In the genomic region with DNA sequence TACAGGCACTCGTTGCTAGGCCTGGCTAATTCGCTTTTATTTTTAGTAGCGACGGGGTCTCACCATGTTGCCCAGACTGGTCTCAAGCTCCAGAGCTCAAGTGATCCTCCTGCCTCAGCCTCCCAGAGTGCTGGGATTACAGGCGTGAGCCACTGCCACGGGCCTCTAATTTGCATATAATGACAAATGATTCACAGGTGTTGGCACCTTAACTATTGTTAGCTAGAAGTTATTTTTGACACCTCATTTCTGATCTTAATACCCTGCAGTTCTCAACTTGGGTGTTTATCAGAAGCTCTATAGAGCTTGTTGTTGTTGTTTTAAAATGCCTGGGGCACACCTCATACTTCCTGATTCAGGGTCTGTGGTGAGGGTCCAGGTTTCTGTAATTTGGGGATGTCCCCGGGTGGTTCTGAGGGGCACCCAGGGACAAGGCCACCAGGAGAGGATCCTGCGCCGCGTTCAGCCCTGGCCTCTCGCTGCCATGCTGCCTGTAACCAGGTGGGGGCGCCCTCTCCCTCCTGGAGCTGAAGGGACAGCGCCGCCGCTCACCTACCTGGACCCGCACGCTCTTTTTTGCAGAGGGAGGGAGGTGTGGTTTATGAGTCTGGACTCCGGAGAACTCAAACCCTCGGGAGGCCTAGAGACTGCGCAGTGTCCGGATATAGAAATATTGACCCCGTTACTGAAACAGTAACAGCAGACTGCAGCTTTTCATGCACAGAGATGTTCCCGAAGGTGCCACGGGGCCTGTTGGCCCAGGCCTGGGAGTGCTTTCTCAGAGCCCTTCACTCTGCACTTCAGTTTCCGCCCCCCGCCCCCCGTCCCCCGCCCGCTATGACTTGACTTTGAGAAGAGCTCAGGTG, we compare ENCODE assay signal across 8 cellular contexts. TPM values are rescaled to one million over a fixed set of nuclear protein-coding genes. Genes with fewer than 3 reads are reported as not detected.
A peak's percentile ranks its signal among the peaks of the same experiment; 100 is the strongest.
DNase-seq lines count a peak whose midpoint lies in the region; ATAC-seq and TF ChIP-seq lines count a peak whose summit lies in the region.

No MANE protein-coding gene starts in this region.

- intact Hi-C loops in Right ventricle myocardium superior (cut with DNase I) = loop anchor here (2.0 to 10.0 kb wide), 2 partner anchors 132 to 246 kb away; partner anchors contain the start of gene LPGAT1

- no peak overlapping the region for H3K27ac Mint-ChIP-seq in activated naive CD4-positive, alpha-beta T cell treated with anti-CD3 and anti-CD28 coated beads, Interleukin-2, amount 50 U/mL, for 72 hours
- H3K27ac Mint-ChIP-seq in type B pancreatic cell = no peak overlapping the region

- H4K20me1 ChIP-seq in Karpas-422 (ENCODE audit: insufficient read depth, low read depth, low read length) (peaks cover 11% of the 10 kb centered on the region; the same call in 1 of the 2 replicates), SK-N-SH (ENCODE audit: insufficient read depth) (no peaks in the 10 kb centered on the region)

- H3K4me1 ChIP-seq in Karpas-422 (ENCODE audit: low read length) = peaks cover 25% of the 10 kb centered on the region
- H3K4me1 ChIP-seq in SK-N-SH (ENCODE audit: control insufficient read depth in 1 of 2, insufficient read depth in 2 of 2, low read depth in 1 of 2, low read length in 1 of 2) = no peaks in the 10 kb centered on the region

- peak overlapping the region; percentile 65 for H3K4me2 ChIP-seq in Karpas-422 (ENCODE audit: low read depth, low read length, poor library complexity, severe bottlenecking)
- H3K4me2 ChIP-seq in SK-N-SH = no peak overlapping the region

- H3K27me3 Mint-ChIP-seq in type B pancreatic cell = peaks cover 8% of the 10 kb centered on the region

- WGBS in SK-N-SH (ENCODE audit: low lambda C conversion rate) = 43% methylated on average over 20 of the region's 29 CpGs

- TF ChIP-seq RAD21 in SK-N-SH (IDR thresholded peaks at IDR 0.05; ENCODE audit: low read length) = peak; percentile 89

- DNase-seq in DMS53 (lab: John Stamatoyannopoulos, UW) = peak; percentile 97
- peak; percentile 90 for DNase-seq in Karpas-422
- DNase-seq in SK-N-SH = peak; percentile 86
- DNase-seq in activated naive CD4-positive, alpha-beta T cell treated with anti-CD3 and anti-CD28 coated beads, Interleukin-2, amount 50 U/mL, for 72 hours (ENCODE audit: low spot score in 2 of 2) = peak; percentile 80 to 95
- DNase-seq in Right ventricle myocardium superior = peak; percentile 89
- DNase-seq in pons (ENCODE audit: low spot score) = peak; percentile 78
- DNase-seq in type B pancreatic cell (ENCODE audit: extremely low spot score, unreplicated experiment) = peak; percentile 82

- no peaks in the 10 kb centered on the region for H3K79me2 ChIP-seq in Karpas-422 (ENCODE audit: low read length)
- no peaks in the 10 kb centered on the region for H3K79me2 ChIP-seq in SK-N-SH (ENCODE audit: insufficient read depth)

- H3K9me3 ChIP-seq in Karpas-422 (ENCODE audit: low read length) (no peaks in the 10 kb centered on the region), SK-N-SH (no peaks in the 10 kb centered on the region)

- ATAC-seq in GM21737 (IDR thresholded peaks at IDR 0.05; ENCODE audit: unreplicated experiment) (peak; percentile 48), Right ventricle myocardium superior (ENCODE audit: poor library complexity) (peak; percentile 97)
- peak; percentile 95 to 96 for ATAC-seq in activated naive CD4-positive, alpha-beta T cell treated with anti-CD3 and anti-CD28 coated beads, Interleukin-2, amount 50 U/mL, for 72 hours

- H3K9me2 ChIP-seq in Karpas-422 (replicated peaks; ENCODE audit: insufficient read depth, low read length) (no peaks in the 10 kb centered on the region), SK-N-SH (no peaks in the 10 kb centered on the region)

- POLR2A ChIA-PET in SK-N-SH (lab: Yijun Ruan, JAX) = no interaction called here

- H3K4me3 ChIP-seq in Karpas-422 (ENCODE audit: low read length) = peak overlapping the region; percentile 47; the same call in 1 of the 2 replicates
- H3K4me3 ChIP-seq in SK-N-SH (ENCODE audit: low read depth in 2 of 2, low read length in 1 of 2) = no peak overlapping the region; a peak in 1 of 4 replicates

- no peak for TF ChIP-seq EP300 in SK-N-SH (IDR thresholded peaks at IDR 0.05; ENCODE audit: borderline replicate concordance in 1 of 2, low read depth in 1 of 2, low read length in 1 of 2)

- CTCF ChIA-PET in SK-N-SH (lab: Yijun Ruan, JAX) = interaction anchor here (0.6 to 5.0 kb wide), 73 partner anchors 8 to 841 kb away, joined by 3 to 73 read pairs (median 4); partner anchors contain the start of genes DTL and INTS7

- H3K36me3 ChIP-seq in Karpas-422 (ENCODE audit: insufficient read depth, low read length) = no peaks in the 10 kb centered on the region
- no peaks in the 10 kb centered on the region for H3K36me3 ChIP-seq in SK-N-SH (replicated peaks in 1 of 2; ENCODE audit: control insufficient read depth in 1 of 2, insufficient read depth in 2 of 2, low read length in 1 of 2)

- H3K9ac ChIP-seq in Karpas-422 (ENCODE audit: low read length) = no peak overlapping the region
- no peak overlapping the region for H3K9ac ChIP-seq in SK-N-SH

- TF ChIP-seq CTCF in SK-N-SH (IDR thresholded peaks at IDR 0.05) = peak; percentile 95
- peak; percentile 97 for TF ChIP-seq CTCF in type B pancreatic cell (conservative IDR thresholded peaks at IDR 0.05)

- peak overlapping the region; percentile 52 for H3K4me3 Mint-ChIP-seq in type B pancreatic cell

- H3K36me3 Mint-ChIP-seq in activated naive CD4-positive, alpha-beta T cell treated with anti-CD3 and anti-CD28 coated beads, Interleukin-2, amount 50 U/mL, for 72 hours = no peaks in the 10 kb centered on the region
- H3K36me3 Mint-ChIP-seq in type B pancreatic cell = no peaks in the 10 kb centered on the region

- H2AFZ ChIP-seq in Karpas-422 (ENCODE audit: low read length) (no peak overlapping the region), SK-N-SH (ENCODE audit: low read depth) (0 out of 2 replicates have a peak overlapping the region, but pooled peaks have one; percentile 57)

- H3K27me3 ChIP-seq in Karpas-422 (ENCODE audit: low read length) (no peaks in the 10 kb centered on the region), SK-N-SH (ENCODE audit: insufficient read depth) (no peaks in the 10 kb centered on the region)

- H3F3A ChIP-seq in SK-N-SH (replicated peaks; ENCODE audit: insufficient read depth) = no peaks in the 10 kb centered on the region

- no peaks in the 10 kb centered on the region for H3K9me3 Mint-ChIP-seq in activated naive CD4-positive, alpha-beta T cell treated with anti-CD3 and anti-CD28 coated beads, Interleukin-2, amount 50 U/mL, for 72 hours
- no peaks in the 10 kb centered on the region for H3K9me3 Mint-ChIP-seq in type B pancreatic cell

- peaks cover 5% of the 10 kb centered on the region for H3K4me1 Mint-ChIP-seq in type B pancreatic cell (ENCODE audit: unreplicated experiment)

- H3K27ac ChIP-seq in Karpas-422 (ENCODE audit: low read length) (no peak overlapping the region), SK-N-SH (ENCODE audit: low read depth in 2 of 2, low read length in 1 of 2) (no peak overlapping the region)

TF ChIP-seq in SK-N-SH, 30 proteins besides CTCF, POLR2A, EP300 and RAD21:
- peak; percentile 87 for TF ChIP-seq SMC3 (IDR thresholded peaks at IDR 0.05; ENCODE audit: low read depth, low read length)
- TF ChIP-seq CHD2 (IDR thresholded peaks at IDR 0.05; ENCODE audit: low read length, partially characterized antibody) = peak; percentile 25
- TF ChIP-seq, protein P1, sequence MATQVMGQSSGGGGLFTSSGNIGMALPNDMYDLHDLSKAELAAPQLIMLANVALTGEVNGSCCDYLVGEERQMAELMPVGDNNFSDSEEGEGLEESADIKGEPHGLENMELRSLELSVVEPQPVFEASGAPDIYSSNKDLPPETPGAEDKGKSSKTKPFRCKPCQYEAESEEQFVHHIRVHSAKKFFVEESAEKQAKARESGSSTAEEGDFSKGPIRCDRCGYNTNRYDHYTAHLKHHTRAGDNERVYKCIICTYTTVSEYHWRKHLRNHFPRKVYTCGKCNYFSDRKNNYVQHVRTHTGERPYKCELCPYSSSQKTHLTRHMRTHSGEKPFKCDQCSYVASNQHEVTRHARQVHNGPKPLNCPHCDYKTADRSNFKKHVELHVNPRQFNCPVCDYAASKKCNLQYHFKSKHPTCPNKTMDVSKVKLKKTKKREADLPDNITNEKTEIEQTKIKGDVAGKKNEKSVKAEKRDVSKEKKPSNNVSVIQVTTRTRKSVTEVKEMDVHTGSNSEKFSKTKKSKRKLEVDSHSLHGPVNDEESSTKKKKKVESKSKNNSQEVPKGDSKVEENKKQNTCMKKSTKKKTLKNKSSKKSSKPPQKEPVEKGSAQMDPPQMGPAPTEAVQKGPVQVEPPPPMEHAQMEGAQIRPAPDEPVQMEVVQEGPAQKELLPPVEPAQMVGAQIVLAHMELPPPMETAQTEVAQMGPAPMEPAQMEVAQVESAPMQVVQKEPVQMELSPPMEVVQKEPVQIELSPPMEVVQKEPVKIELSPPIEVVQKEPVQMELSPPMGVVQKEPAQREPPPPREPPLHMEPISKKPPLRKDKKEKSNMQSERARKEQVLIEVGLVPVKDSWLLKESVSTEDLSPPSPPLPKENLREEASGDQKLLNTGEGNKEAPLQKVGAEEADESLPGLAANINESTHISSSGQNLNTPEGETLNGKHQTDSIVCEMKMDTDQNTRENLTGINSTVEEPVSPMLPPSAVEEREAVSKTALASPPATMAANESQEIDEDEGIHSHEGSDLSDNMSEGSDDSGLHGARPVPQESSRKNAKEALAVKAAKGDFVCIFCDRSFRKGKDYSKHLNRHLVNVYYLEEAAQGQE (IDR thresholded peaks at IDR 0.05; ENCODE audit: low read depth, low read length) = 0 out of 2 replicates have a peak, but pooled peaks have one; percentile 21
- no peak for TF ChIP-seq NRF1 (IDR thresholded peaks at IDR 0.05; ENCODE audit: low read depth, low read length)
- TF ChIP-seq MAX (IDR thresholded peaks at IDR 0.05; ENCODE audit: low read depth) = 0 out of 2 replicates have a peak, but pooled peaks have one; percentile 46
- TF ChIP-seq FOXM1 (IDR thresholded peaks at IDR 0.05; ENCODE audit: low read depth) = no peak
- no peak for TF ChIP-seq JUND (IDR thresholded peaks at IDR 0.05)
- no peak for TF ChIP-seq MEF2A (IDR thresholded peaks at IDR 0.05; ENCODE audit: borderline replicate concordance, low read depth)

RNA-seq across cellular contexts. Expression of gene NEK2, which starts 23.0 kb away (rescaled TPM):
- 25.9 and 35.0 TPM in 2 replicates for total RNA-seq in Karpas-422 (2014; rRNA removed; shearing (Covaris generic); ENCODE audit: low replicate concordance)
- 8.2 and 9.4 TPM in 2 replicates for polyA plus RNA-seq in SK-N-SH (2012; rRNA removed)
- 11.5 and 12.7 TPM in 2 replicates for polyA plus RNA-seq in SK-N-SH (2012; cell fraction: cytosol; rRNA removed)
- 3.4 and 4.2 TPM in 2 replicates for polyA plus RNA-seq in SK-N-SH (2012; cell fraction: nucleus; rRNA removed)
- total RNA-seq in activated naive CD4-positive, alpha-beta T cell treated with anti-CD3 and anti-CD28 coated beads, Interleukin-2, amount 50 U/mL, for 72 hours = 10 to 100 TPM; 35.4 to 75.4 TPM
- total RNA-seq in Right ventricle myocardium superior (not detected), type B pancreatic cell (ENCODE audit: low replicate concordance) (15.2 and 23.4 TPM in 2 replicates)

Comparison
In these comparisons a context has a peak if more than half of its experiments do, and no peak if none do; other contexts are left out.
1. RNA of gene NEK2, which starts 23.0 kb away (total RNA-seq): 35.4 to 75.4 TPM in activated naive CD4-positive, alpha-beta T cell treated with anti-CD3 and anti-CD28 coated beads, Interleukin-2, amount 50 U/mL, for 72 hours, 25.9 to 35.0 TPM in Karpas-422 and 15.2 to 23.4 TPM in type B pancreatic cell; not detected in Right ventricle myocardium superior (single experiment); every median in the first group is over 10 times any median in the second.
2. Peak in every context shown above with its lines, with median percentiles within 50 percentile points of each other: DNase-seq and ATAC-seq.